ENCODE assay signal across 8 cellular contexts in the genomic region with DNA sequence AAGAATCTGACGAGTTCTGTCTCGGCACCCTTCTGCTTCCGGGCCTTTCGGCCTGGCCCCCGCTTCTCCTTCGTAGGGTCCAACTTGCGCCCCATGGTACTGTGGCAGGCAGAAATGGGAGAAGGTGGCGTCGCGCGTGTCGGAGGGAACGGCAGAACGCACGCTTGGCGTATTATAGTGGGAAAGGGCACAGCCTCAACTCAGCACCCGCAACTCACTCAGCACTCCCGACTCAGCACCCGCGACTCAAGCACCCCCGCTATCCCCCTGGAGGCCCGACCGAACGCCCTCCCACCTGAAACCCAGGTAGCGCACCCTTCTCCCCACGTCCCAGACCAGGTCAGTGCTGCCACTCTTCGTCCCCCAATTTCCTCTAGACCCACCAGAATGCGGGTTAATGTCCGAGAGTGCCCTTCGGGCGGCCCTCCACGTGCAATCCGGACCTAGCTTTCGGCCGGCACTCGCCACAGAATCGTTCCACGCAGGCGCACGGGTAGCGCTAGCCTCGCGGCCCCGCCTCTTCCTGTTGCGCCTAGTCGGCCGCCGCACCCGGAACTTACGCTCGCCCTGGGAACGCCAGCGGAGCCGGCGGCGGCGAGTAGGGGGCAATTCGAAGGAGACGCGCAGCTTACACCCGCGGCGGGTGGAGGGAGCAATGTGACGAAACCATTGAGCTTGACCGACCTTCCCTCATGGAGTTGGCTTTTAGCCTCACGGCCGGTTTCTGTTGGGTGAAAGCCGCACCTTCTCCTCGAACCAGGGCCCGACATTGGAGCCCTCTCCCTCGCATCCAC. TPM values are rescaled to one million over a fixed set of nuclear protein-coding genes. Genes with fewer than 3 reads are reported as not detected.
DNase-seq lines count a peak whose midpoint lies in the region; ATAC-seq and TF ChIP-seq lines count a peak whose summit lies in the region.

A gene (minus strand): TSS at position 468 of the 794 bp plus-strand sequence. CDS start 373 bp downstream, at position 95.

- H3K36me3 ChIP-seq in parathyroid adenoma (ENCODE audit: control insufficient read depth, insufficient read depth, low read length) (no peaks in the 10 kb centered on the region), tibial artery (peaks cover 34 to 75% (median 55%) of the 10 kb centered on the region in 3 donors)

- ATAC-seq in HG02623 (IDR thresholded peaks at IDR 0.05; ENCODE audit: unreplicated experiment) (peak; percentile 75), Right ventricle myocardium superior (ENCODE audit: poor library complexity) (peak; percentile 97)
- peak; percentile 90 for ATAC-seq in activated naive CD8-positive, alpha-beta T cell treated with anti-CD3 and anti-CD28 coated beads, Interleukin-2, amount 10 ng/mL, durations not matched to agents 7 days and 5 days (ENCODE audit: low read depth)

- H3K4me1 Mint-ChIP-seq in activated naive CD8-positive, alpha-beta T cell treated with anti-CD3 and anti-CD28 coated beads, Interleukin-2, amount 10 ng/mL, durations not matched to agents 7 days and 5 days: peaks cover 29% of the 10 kb centered on the region

- H3K9me3 ChIP-seq in parathyroid adenoma (ENCODE audit: control insufficient read depth, low read length) (no peaks in the 10 kb centered on the region), tibial artery (no peaks in the 10 kb centered on the region)

- intact Hi-C loops in Right ventricle myocardium superior (cut with DNase I) (no loop called here), tibial artery (cut with DNase I; ENCODE audit: low total_unique reads) (no loop called here)

- no peak within 1 kb of the TSS for H3K9ac ChIP-seq in parathyroid adenoma

- peaks cover 3% of the 10 kb centered on the region for H3K4me1 ChIP-seq in parathyroid adenoma
- peaks cover 0 to 17% (median 13%) of the 10 kb centered on the region in 4 donors for H3K4me1 ChIP-seq in tibial artery

- H3K4me3 ChIP-seq in GM08714 (ENCODE audit: low read length) (peak within 1 kb of the TSS; percentile 80), parathyroid adenoma (ENCODE audit: low read depth, low read length) (peak within 1 kb of the TSS; percentile 65), tibial artery (peak within 1 kb of the TSS; percentile 59 to 73)

- H3K36me3 Mint-ChIP-seq in activated naive CD8-positive, alpha-beta T cell treated with anti-CD3 and anti-CD28 coated beads, Interleukin-2, amount 10 ng/mL, durations not matched to agents 7 days and 5 days: peaks cover 28% of the 10 kb centered on the region

- peak within 1 kb of the TSS; percentile 100 for H3K4me3 Mint-ChIP-seq in activated naive CD8-positive, alpha-beta T cell treated with anti-CD3 and anti-CD28 coated beads, Interleukin-2, amount 10 ng/mL, durations not matched to agents 7 days and 5 days

- DNase-seq in NCI-H1417 treated with DMSO at 0.1 percent for 48 hours (lab: John Stamatoyannopoulos, UW) (peak; percentile 65), SW480 (ENCODE audit: low spot score) (peak; percentile 96), Right ventricle myocardium superior (peak; percentile 96), tibial artery (peak; percentile 89 to 94)
- peak; percentile 91 for DNase-seq in activated naive CD8-positive, alpha-beta T cell treated with anti-CD3 and anti-CD28 coated beads, Interleukin-2, amount 10 ng/mL, durations not matched to agents 7 days and 5 days

- TF ChIP-seq CTCF in parathyroid adenoma (IDR thresholded peaks at IDR 0.05): no peak
- peak in 1 of 2 experiments; percentile 4 for TF ChIP-seq CTCF in tibial artery (IDR thresholded peaks at IDR 0.05)

- POLR2A ChIA-PET in activated naive CD8-positive, alpha-beta T cell treated with anti-CD3 and anti-CD28 coated beads, Interleukin-2, amount 10 ng/mL, durations not matched to agents 7 days and 5 days (lab: Charles Lee): interaction anchor here (0.6 to 1.9 kb wide), 15 partner anchors 10 to 437 kb away, joined by 3 to 10 read pairs (median 4); a partner anchor contains a TSS

- H3K27ac Mint-ChIP-seq in activated naive CD8-positive, alpha-beta T cell treated with anti-CD3 and anti-CD28 coated beads, Interleukin-2, amount 10 ng/mL, durations not matched to agents 7 days and 5 days: peak within 1 kb of the TSS; percentile 98

- H3K27ac ChIP-seq in parathyroid adenoma: peak within 1 kb of the TSS; percentile 39
- H3K27ac ChIP-seq in tibial artery: peak within 1 kb of the TSS; percentile 86 to 90

- no peaks in the 10 kb centered on the region for H3K27me3 ChIP-seq in parathyroid adenoma (ENCODE audit: control insufficient read depth, insufficient read depth, low read length)
- no peaks in the 10 kb centered on the region for H3K27me3 ChIP-seq in tibial artery

- H3K4me2 ChIP-seq in parathyroid adenoma (ENCODE audit: low read length): peak within 1 kb of the TSS; percentile 89

- H3K27me3 Mint-ChIP-seq in activated naive CD8-positive, alpha-beta T cell treated with anti-CD3 and anti-CD28 coated beads, Interleukin-2, amount 10 ng/mL, durations not matched to agents 7 days and 5 days: no peaks in the 10 kb centered on the region

- no peaks in the 10 kb centered on the region for H3K9me3 Mint-ChIP-seq in activated naive CD8-positive, alpha-beta T cell treated with anti-CD3 and anti-CD28 coated beads, Interleukin-2, amount 10 ng/mL, durations not matched to agents 7 days and 5 days

- peaks cover 6% of the 10 kb centered on the region for H3K79me2 ChIP-seq in parathyroid adenoma

- H2AFZ ChIP-seq in parathyroid adenoma: peak within 1 kb of the TSS; percentile 62

RNA-seq across cellular contexts. Expression of the gene that starts here (rescaled TPM):
- 10 to 100 TPM; 76.1 to 78.6 TPM for total RNA-seq in activated naive CD8-positive, alpha-beta T cell treated with anti-CD3 and anti-CD28 coated beads, Interleukin-2, amount 10 ng/mL, durations not matched to agents 7 days and 5 days
- total RNA-seq in Right ventricle myocardium superior: 14.8 TPM

Comparison
In these comparisons a context has a peak if more than half of its experiments do, and no peak if none do; other contexts are left out.
1. Peak in every context shown above with its lines: DNase-seq, ATAC-seq, H3K4me3 ChIP-seq and H3K27ac ChIP-seq.